ENCODE assay signal across 26 cellular contexts in the genomic region with DNA sequence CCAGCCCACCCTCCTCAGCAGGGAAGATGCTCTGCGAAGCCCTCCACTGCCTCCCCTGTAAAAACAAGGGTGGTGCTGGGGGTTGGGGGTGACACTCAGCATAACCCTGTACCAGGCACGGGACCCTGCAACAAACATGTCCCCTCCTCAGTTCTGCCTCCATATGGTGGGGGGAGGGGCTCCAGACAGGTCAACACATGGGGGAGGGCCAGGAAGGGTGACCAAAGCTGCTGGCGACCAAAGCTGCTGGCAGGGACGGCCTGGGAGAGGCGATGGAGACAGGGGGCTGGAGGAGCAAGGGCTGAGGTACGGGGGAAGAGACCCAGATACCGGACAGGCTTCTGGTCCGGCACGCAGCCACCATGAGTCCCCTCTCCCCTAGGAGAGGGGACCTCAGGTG.
"Had no signal": no experiment of that assay in that cellular context is flagged by ENCODE, and none has a peak within 500 bp of the region (broad histone marks: within the 10 kb centered on the region; RNA-seq: fewer than 3 reads in every experiment).

No MANE protein-coding gene starts in this region.

- H3K4me1 ChIP-seq: esophagus squamous epithelium, pancreas, psoas muscle had no signal

- ATAC-seq: activated CD4-positive, CD25-positive, alpha-beta regulatory T cell treated with anti-CD3 and anti-CD28 coated beads, Interleukin-2, amount 50 U/mL, for 24 hours; activated naive CD8-positive, alpha-beta T cell treated with anti-CD3 and anti-CD28 coated beads, Interleukin-2, amount 50 U/mL, for 24 hours; pancreas; stimulated activated naive CD8-positive, alpha-beta T cell treated with anti-CD3 and anti-CD28 coated beads, Interleukin-15, Interleukin-2, amounts not matched to agents 100 U/mL and 50 U/mL, for 24 hours had no signal

- H3K9me3 Mint-ChIP-seq: activated CD4-positive, alpha-beta memory T cell treated with anti-CD3 and anti-CD28 coated beads, Interleukin-2, amount 10 ng/mL, durations not matched to agents 7 days and 5 days; activated naive CD4-positive, alpha-beta T cell treated with anti-CD3 and anti-CD28 coated beads, Interleukin-2, amount 50 U/mL, for 24 hours; activated naive CD8-positive, alpha-beta T cell treated with anti-CD3 and anti-CD28 coated beads, Interleukin-2, amount 50 U/mL, for 24 hours; activated T-cell treated with anti-CD3 and anti-CD28 coated beads, Interleukin-2, amount 50 U/mL, for 24 hours; dendritic cell treated with granulocyte-macrophage colony-stimulating factor and Interleukin-4, amounts not matched to agents 40 ng/mL and 50 ng/mL, for 4 days; nephron; T-helper 1 cell treated with Interleukin-12 subunit alpha and Interleukin-12 subunit beta and Interleukin-4 antibody, amounts not matched to agents 30 μg/mL and 1 μg/mL, for 36 hours; type B pancreatic cell had no signal

- H3K27ac ChIP-seq: epithelial cell of prostate, esophagus squamous epithelium, pancreas, psoas muscle, thoracic aorta, VCaP had no signal

- H3K27ac Mint-ChIP-seq: activated CD4-positive, alpha-beta memory T cell treated with anti-CD3 and anti-CD28 coated beads, Interleukin-2, amount 10 ng/mL, durations not matched to agents 7 days and 5 days; activated naive CD4-positive, alpha-beta T cell treated with anti-CD3 and anti-CD28 coated beads, Interleukin-2, amount 50 U/mL, for 24 hours; activated naive CD8-positive, alpha-beta T cell treated with anti-CD3 and anti-CD28 coated beads, Interleukin-2, amount 50 U/mL, for 24 hours; activated T-cell treated with anti-CD3 and anti-CD28 coated beads, Interleukin-2, amount 50 U/mL, for 24 hours; dendritic cell treated with granulocyte-macrophage colony-stimulating factor and Interleukin-4, amounts not matched to agents 40 ng/mL and 50 ng/mL, for 4 days; nephron; T-helper 1 cell treated with Interleukin-12 subunit alpha and Interleukin-12 subunit beta and Interleukin-4 antibody, amounts not matched to agents 30 μg/mL and 1 μg/mL, for 36 hours; type B pancreatic cell had no signal

- H3K4me3 ChIP-seq: esophagus squamous epithelium, pancreas, psoas muscle, thoracic aorta had no signal

- H3K4me1 Mint-ChIP-seq: activated CD4-positive, alpha-beta memory T cell treated with anti-CD3 and anti-CD28 coated beads, Interleukin-2, amount 10 ng/mL, durations not matched to agents 7 days and 5 days; activated naive CD4-positive, alpha-beta T cell treated with anti-CD3 and anti-CD28 coated beads, Interleukin-2, amount 50 U/mL, for 24 hours; activated naive CD8-positive, alpha-beta T cell treated with anti-CD3 and anti-CD28 coated beads, Interleukin-2, amount 50 U/mL, for 24 hours; nephron had no signal

- DNase-seq: activated CD4-positive, alpha-beta memory T cell treated with anti-CD3 and anti-CD28 coated beads, Interleukin-2, amount 10 ng/mL, durations not matched to agents 7 days and 5 days; activated CD4-positive, alpha-beta T cell treated with anti-CD3 and anti-CD28 coated beads for 48 hours; activated CD8-positive, alpha-beta memory T cell treated with anti-CD3 and anti-CD28 coated beads, Interleukin-2, amount 50 U/mL, for 48 hours; activated naive CD8-positive, alpha-beta T cell treated with anti-CD3 and anti-CD28 coated beads, Interleukin-2, amount 50 U/mL, for 24 hours; activated T-cell treated with anti-CD3 and anti-CD28 coated beads, Interleukin-2, amount 50 U/mL, for 24 hours; amygdala; central memory CD4-positive, alpha-beta T cell; effector CD8-positive, alpha-beta T cell; esophagus squamous epithelium; foreskin melanocyte; SK-N-SH; stimulated activated CD4-positive, alpha-beta T cell treated with anti-CD3 and anti-CD28 coated beads, Interleukin-4, amount 100 ng/mL, for 1 hour; stimulated activated naive CD8-positive, alpha-beta T cell treated with anti-CD3 and anti-CD28 coated beads, Interleukin-15, Interleukin-2, amounts not matched to agents 100 U/mL and 50 U/mL, for 24 hours; SW 1271; T-helper 9 cell had no signal

- H3K36me3 Mint-ChIP-seq: activated naive CD4-positive, alpha-beta T cell treated with anti-CD3 and anti-CD28 coated beads, Interleukin-2, amount 50 U/mL, for 24 hours; type B pancreatic cell had no signal

- H3K27me3 ChIP-seq: pancreas had no signal

- H3K9me3 ChIP-seq: esophagus squamous epithelium, pancreas, psoas muscle, SK-N-SH, thoracic aorta had no signal

- H3K27me3 Mint-ChIP-seq: activated CD4-positive, alpha-beta memory T cell treated with anti-CD3 and anti-CD28 coated beads, Interleukin-2, amount 10 ng/mL, durations not matched to agents 7 days and 5 days; activated naive CD4-positive, alpha-beta T cell treated with anti-CD3 and anti-CD28 coated beads, Interleukin-2, amount 50 U/mL, for 24 hours; activated naive CD8-positive, alpha-beta T cell treated with anti-CD3 and anti-CD28 coated beads, Interleukin-2, amount 50 U/mL, for 24 hours; activated T-cell treated with anti-CD3 and anti-CD28 coated beads, Interleukin-2, amount 50 U/mL, for 24 hours; dendritic cell treated with granulocyte-macrophage colony-stimulating factor and Interleukin-4, amounts not matched to agents 40 ng/mL and 50 ng/mL, for 4 days; type B pancreatic cell had no signal

- H3K36me3 ChIP-seq: esophagus squamous epithelium, pancreas, thoracic aorta had no signal

- H3K4me3 Mint-ChIP-seq: activated CD4-positive, alpha-beta memory T cell treated with anti-CD3 and anti-CD28 coated beads, Interleukin-2, amount 10 ng/mL, durations not matched to agents 7 days and 5 days; activated naive CD4-positive, alpha-beta T cell treated with anti-CD3 and anti-CD28 coated beads, Interleukin-2, amount 50 U/mL, for 24 hours; activated naive CD8-positive, alpha-beta T cell treated with anti-CD3 and anti-CD28 coated beads, Interleukin-2, amount 50 U/mL, for 24 hours; activated T-cell treated with anti-CD3 and anti-CD28 coated beads, Interleukin-2, amount 50 U/mL, for 24 hours; dendritic cell treated with granulocyte-macrophage colony-stimulating factor and Interleukin-4, amounts not matched to agents 40 ng/mL and 50 ng/mL, for 4 days; nephron; T-helper 1 cell treated with Interleukin-12 subunit alpha and Interleukin-12 subunit beta and Interleukin-4 antibody, amounts not matched to agents 30 μg/mL and 1 μg/mL, for 36 hours; type B pancreatic cell had no signal
